9 cellular contexts compared by ENCODE assay signal in the genomic region with DNA sequence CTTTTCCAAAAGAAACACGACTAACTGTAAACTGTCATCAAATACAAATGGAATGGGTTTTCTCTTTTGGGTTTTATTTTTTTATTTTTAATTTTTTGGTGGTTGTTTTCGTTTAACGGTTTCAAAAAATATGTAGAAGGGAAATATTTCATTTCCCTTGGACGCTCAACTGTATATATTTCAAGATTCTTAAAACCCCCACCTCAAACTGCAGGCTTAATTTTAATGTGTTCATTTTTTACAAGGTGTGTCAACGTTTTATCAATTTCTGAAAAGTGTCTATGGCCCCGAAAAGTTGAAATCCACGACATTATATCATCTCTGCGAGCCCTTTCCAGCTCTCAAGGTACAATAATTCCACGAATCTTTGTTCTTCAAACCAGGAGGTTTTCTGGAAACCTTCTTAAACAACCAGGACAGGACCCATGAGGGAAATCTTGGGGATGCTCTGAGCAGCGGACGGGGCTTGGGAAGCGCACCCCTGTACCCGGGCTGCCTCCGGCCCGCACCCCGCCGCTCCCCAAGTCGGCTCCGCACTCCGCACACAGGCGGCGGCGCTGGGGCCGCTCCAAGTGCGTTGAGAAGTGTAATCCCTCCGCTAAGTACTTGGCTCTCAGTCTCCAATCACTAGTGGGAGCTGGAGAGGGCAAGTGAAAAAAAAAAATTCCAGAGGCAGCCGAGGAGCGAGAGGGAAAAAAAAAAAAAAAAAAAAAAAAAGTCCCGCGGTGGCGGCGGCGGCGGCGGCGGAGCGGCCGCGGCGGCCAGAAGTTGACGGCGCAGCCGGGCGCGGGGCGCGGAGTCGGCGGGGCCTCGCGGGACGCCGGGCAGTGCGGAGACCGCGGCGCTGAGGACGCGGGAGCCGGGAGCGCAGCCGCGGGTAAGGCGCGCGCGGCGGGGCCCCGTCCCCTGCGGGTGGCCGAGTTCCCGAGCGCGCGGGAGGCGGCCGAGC. TPM values are rescaled to one million over a fixed set of nuclear protein-coding genes. Genes with fewer than 3 reads are reported as not detected.
DNase-seq lines count a peak whose midpoint lies in the region; ATAC-seq and TF ChIP-seq lines count a peak whose summit lies in the region.
"Had no signal": no experiment of that assay in that cellular context is flagged by ENCODE, and none has a peak within 500 bp of the region (broad histone marks: within the 10 kb centered on the region; RNA-seq: fewer than 3 reads in every experiment).

A gene (plus strand): TSS at position 764 of the 949 bp plus-strand sequence. CDS start 346,470 bp downstream, outside the sequence.

- TF ChIP-seq CTCF in lower leg skin (IDR thresholded peaks at IDR 0.05): no peak
- TF ChIP-seq CTCF in suprapubic skin (IDR thresholded peaks at IDR 0.05): no peak

- DNase-seq in NCI-H1105 (lab: John Stamatoyannopoulos, UW) (peak; percentile 4), NCI-H1105 treated with DMSO at 0.1 percent for 48 hours (lab: John Stamatoyannopoulos, UW) (no peak), NCI-H82 treated with DMSO at 0.1 percent for 48 hours (lab: John Stamatoyannopoulos, UW; ENCODE audit: unreplicated experiment) (peak; percentile 8), lower leg skin (ENCODE audit: low spot score in 2 of 2) (no peak), suprapubic skin (ENCODE audit: low spot score in 2 of 2) (no peak), SIG-M5 treated with dmso at 0.1 percent for 504 hours (lab: John Stamatoyannopoulos, UW; ENCODE audit: unreplicated experiment) (no peak)

- no peak for TF ChIP-seq EP300 in suprapubic skin (IDR thresholded peaks at IDR 0.05)

- intact Hi-C loops in lower leg skin (cut with DNase I; ENCODE audit: low total_unique reads): no loop called here

- H3K27ac ChIP-seq in duodenal mucosa (ENCODE audit: low read depth, low read length) (no peak within 1 kb of the TSS), suprapubic skin (peak within 1 kb of the TSS; percentile 34)
- H3K27ac ChIP-seq: BLaER1 treated with 17β-estradiol and CSF1 and Interleukin-3, amounts not matched to agents 10 nM and 100 nM had no signal

- H3K4me1 ChIP-seq in duodenal mucosa (ENCODE audit: control insufficient read depth in 1 of 2, insufficient read depth in 2 of 2, low read length in 2 of 2) (peaks cover 3 to 7% of the 10 kb centered on the region in 2 donors), suprapubic skin (peaks cover 7% of the 10 kb centered on the region)
- H3K4me1 ChIP-seq: BLaER1 treated with 17β-estradiol and CSF1 and Interleukin-3, amounts not matched to agents 10 nM and 100 nM had no signal

- H3K9me3 ChIP-seq in duodenal mucosa (ENCODE audit: control insufficient read depth in 1 of 2, low read length in 2 of 2) (no peaks in the 10 kb centered on the region), suprapubic skin (no peaks in the 10 kb centered on the region)

- no peaks in the 10 kb centered on the region for H3K36me3 ChIP-seq in duodenal mucosa (ENCODE audit: control insufficient read depth in 1 of 2, insufficient read depth in 2 of 2, low read length in 2 of 2)
- no peaks in the 10 kb centered on the region for H3K36me3 ChIP-seq in suprapubic skin
- H3K36me3 ChIP-seq: BLaER1 treated with 17β-estradiol and CSF1 and Interleukin-3, amounts not matched to agents 10 nM and 100 nM had no signal

- no peak within 1 kb of the TSS for H3K9ac ChIP-seq in duodenal mucosa (ENCODE audit: low read depth in 1 of 2, low read length in 2 of 2)
- H3K9ac ChIP-seq: BLaER1 treated with 17β-estradiol and CSF1 and Interleukin-3, amounts not matched to agents 10 nM and 100 nM had no signal

- H3K4me3 ChIP-seq in duodenal mucosa (ENCODE audit: low read depth in 1 of 2, low read length in 2 of 2) (peak within 1 kb of the TSS; percentile 35 to 48), lower leg skin (ENCODE audit: low read depth, poor library complexity, severe bottlenecking) (peak within 1 kb of the TSS; percentile 20), suprapubic skin (peak within 1 kb of the TSS; percentile 73)
- H3K4me3 ChIP-seq: BLaER1 treated with 17β-estradiol and CSF1 and Interleukin-3, amounts not matched to agents 10 nM and 100 nM had no signal

- no peak for TF ChIP-seq POLR2A in lower leg skin (IDR thresholded peaks at IDR 0.05)
- TF ChIP-seq POLR2A in suprapubic skin (IDR thresholded peaks at IDR 0.05): no peak

- peaks cover 67 to 68% of the 10 kb centered on the region in 2 donors for H3K27me3 ChIP-seq in duodenal mucosa (ENCODE audit: control insufficient read depth in 1 of 2, insufficient read depth in 2 of 2, low read length in 2 of 2)
- H3K27me3 ChIP-seq in suprapubic skin: peaks cover 31% of the 10 kb centered on the region
- H3K27me3 ChIP-seq: BLaER1 treated with 17β-estradiol and CSF1 and Interleukin-3, amounts not matched to agents 10 nM and 100 nM had no signal

- 5 to 6% methylated on average over 66 to 70 of the region's 77 CpGs for WGBS in lower leg skin, 2 donors
- 5% methylated on average over 74 of the region's 77 CpGs for WGBS in suprapubic skin

- no peak for ATAC-seq in HG03521 (IDR thresholded peaks at IDR 0.05; ENCODE audit: unreplicated experiment)

RNA-seq across cellular contexts. Expression of the gene that starts here (rescaled TPM):
- total RNA-seq in lower leg skin: 1 to 10 TPM in 1 of 4 donors, under 1 TPM in 3; 0.46 to 1.3 (median 0.88) TPM
- 1 to 10 TPM in 2 of 4 donors, under 1 TPM in 2; 0.38 to 1.2 (median 0.75) TPM for total RNA-seq in suprapubic skin

Comparison
In these comparisons a context has a peak if more than half of its experiments do, and no peak if none do; other contexts are left out.
1. DNase-seq: peak in NCI-H1105 (single experiment) and NCI-H82 treated with DMSO at 0.1 percent for 48 hours (single experiment); none in NCI-H1105 treated with DMSO at 0.1 percent for 48 hours (single experiment), lower leg skin (0 of 2), suprapubic skin (0 of 2) and SIG-M5 treated with dmso at 0.1 percent for 504 hours (single experiment).
2. H3K4me3 ChIP-seq: peak in every context shown above with its lines; median percentile 73 in suprapubic skin; 42 in duodenal mucosa; 20 in lower leg skin.